1 cellular context compared by ENCODE assay signal in genomic region chr6:149028767-149029405, GRCh38.
TF ChIP-seq lines count a peak whose summit lies in the region.

No MANE protein-coding gene starts in this region.

TF ChIP-seq in H1, 55 proteins besides CTCF, POLR2A, EP300 and RAD21 (continued from another document):
- TF ChIP-seq CHD7 (IDR thresholded peaks at IDR 0.05; ENCODE audit: insufficient replicate concordance, low read length) (no peak), MAFK (IDR thresholded peaks at IDR 0.05; ENCODE audit: low read depth, low read length) (no peak), BCL11A (IDR thresholded peaks at IDR 0.05; ENCODE audit: low read depth in 2 of 2, low read length in 2 of 2) (no peak), NRF1 (IDR thresholded peaks at IDR 0.05; ENCODE audit: low read depth, low read length) (no peak), ZNF274 (IDR thresholded peaks at IDR 0.05; ENCODE audit: borderline replicate concordance, extremely low read depth, low read length) (no peak), SUZ12 (IDR thresholded peaks at IDR 0.05; ENCODE audit: low read length) (no peak), MAX (IDR thresholded peaks at IDR 0.05) (no peak), SP2 (IDR thresholded peaks at IDR 0.05; ENCODE audit: low read length) (no peak), FOSL1 (IDR thresholded peaks at IDR 0.05; ENCODE audit: insufficient read depth, low read depth, low read length) (no peak)
